27 cellular contexts compared by ENCODE assay signal in genomic region chr10:8296090-8296741, GRCh38.
DNase-seq lines count a peak whose midpoint lies in the region; TF ChIP-seq lines count a peak whose summit lies in the region.
"Had no signal": no experiment of that assay in that cellular context is flagged by ENCODE, and none has a peak within 500 bp of the region (broad histone marks: within the 10 kb centered on the region; RNA-seq: fewer than 3 reads in every experiment).

No MANE protein-coding gene starts in this region.

- no TSS peak for BruUV-seq in A673 (replicated peaks; lab: Mats Ljungman, UMichigan)

- H3K9me3 Mint-ChIP-seq in endodermal cell: no peaks in the 10 kb centered on the region
- no peaks in the 10 kb centered on the region for H3K9me3 Mint-ChIP-seq in mesothelial cell of epicardium
- H3K9me3 Mint-ChIP-seq in chondrocyte (ENCODE audit: low read depth): no peaks in the 10 kb centered on the region
- H3K9me3 Mint-ChIP-seq: activated naive CD8-positive, alpha-beta T cell treated with anti-CD3 and anti-CD28 coated beads, Interleukin-2, amount 10 ng/mL, durations not matched to agents 7 days and 5 days; CD8-positive, alpha-beta memory T cell; central memory CD8-positive, alpha-beta T cell; nephron had no signal

- no peak overlapping the region for H3K4me3 ChIP-seq in A673 (ENCODE audit: low read depth, low read length, poor library complexity, severe bottlenecking)
- H3K4me3 ChIP-seq in HUES6 (ENCODE audit: low read depth, low read length): peak overlapping the region; percentile 51
- H3K4me3 ChIP-seq in endodermal cell (ENCODE audit: low read length): no peak overlapping the region
- H3K4me3 ChIP-seq: mucosa of descending colon, tibial nerve had no signal

- POLR2A ChIA-PET in A673 (lab: Charles Lee; ENCODE audit: low non-redundant PET): no interaction called here

- H3K36me3 Mint-ChIP-seq in endodermal cell (ENCODE audit: low read depth): no peaks in the 10 kb centered on the region
- no peaks in the 10 kb centered on the region for H3K36me3 Mint-ChIP-seq in mesothelial cell of epicardium
- H3K36me3 Mint-ChIP-seq in chondrocyte (ENCODE audit: low read depth): no peaks in the 10 kb centered on the region
- H3K36me3 Mint-ChIP-seq: activated naive CD8-positive, alpha-beta T cell treated with anti-CD3 and anti-CD28 coated beads, Interleukin-2, amount 10 ng/mL, durations not matched to agents 7 days and 5 days; CD8-positive, alpha-beta memory T cell had no signal

- H3K4me1 ChIP-seq in A673 (ENCODE audit: insufficient read depth, low read length, poor library complexity, severe bottlenecking) (peaks cover 18% of the 10 kb centered on the region), HUES6 (ENCODE audit: control insufficient read depth, insufficient read depth, low read length) (peaks cover 11% of the 10 kb centered on the region), endodermal cell (ENCODE audit: control insufficient read depth, insufficient read depth, low read length) (peaks cover 8% of the 10 kb centered on the region)
- H3K4me1 ChIP-seq: tibial nerve had no signal

- peaks cover 18% of the 10 kb centered on the region for H3K4me1 Mint-ChIP-seq in endodermal cell
- peaks cover 36% of the 10 kb centered on the region for H3K4me1 Mint-ChIP-seq in mesothelial cell of epicardium
- no peaks in the 10 kb centered on the region for H3K4me1 Mint-ChIP-seq in chondrocyte (ENCODE audit: low read depth)
- H3K4me1 Mint-ChIP-seq: CD8-positive, alpha-beta memory T cell; central memory CD8-positive, alpha-beta T cell; nephron had no signal

- peak overlapping the region; percentile 42 for H3K4me3 Mint-ChIP-seq in endodermal cell
- H3K4me3 Mint-ChIP-seq in mesothelial cell of epicardium: peak overlapping the region; percentile 51
- H3K4me3 Mint-ChIP-seq in chondrocyte (ENCODE audit: unreplicated experiment): no peak overlapping the region
- H3K4me3 Mint-ChIP-seq: activated CD4-positive, alpha-beta memory T cell treated with anti-CD3 and anti-CD28 coated beads, Interleukin-2, amount 10 ng/mL, durations not matched to agents 7 days and 5 days; activated naive CD8-positive, alpha-beta T cell treated with anti-CD3 and anti-CD28 coated beads, Interleukin-2, amount 10 ng/mL, durations not matched to agents 7 days and 5 days; CD8-positive, alpha-beta memory T cell; central memory CD8-positive, alpha-beta T cell had no signal

- intact Hi-C loops in A673 (cut with micrococcal nuclease; ENCODE audit: unreplicated experiment): loop anchor here (5.0 kb wide), 1 partner anchor 114 kb away; no protein-coding TSS in a partner anchor
- intact Hi-C loops in posterior vena cava (cut with DNase I): no loop called here

- H3K9ac ChIP-seq in HUES6 (ENCODE audit: low read length): peak overlapping the region; percentile 14
- H3K9ac ChIP-seq in endodermal cell (ENCODE audit: extremely low read depth, low read length, poor library complexity, severe bottlenecking): no peak overlapping the region

- CTCF ChIA-PET in A673 (lab: Charles Lee): no interaction called here

- 71% methylated on average over 12 to 22 of the region's 22 CpGs for WGBS in endodermal cell (ENCODE audit: insufficient coverage in 1 of 2, insufficient read length in 1 of 2), 2 experiments

- H3K27me3 ChIP-seq in A673 (replicated peaks; ENCODE audit: insufficient read depth, low read depth, low read length, poor library complexity) (peaks cover 58% of the 10 kb centered on the region), HUES6 (ENCODE audit: control insufficient read depth, insufficient read depth, low read length) (peaks cover 33% of the 10 kb centered on the region), endodermal cell (ENCODE audit: control insufficient read depth, insufficient read depth, low read length, poor library complexity, severe bottlenecking) (peaks cover 25% of the 10 kb centered on the region)
- H3K27me3 ChIP-seq: tibial nerve had no signal

- H3K27me3 Mint-ChIP-seq in endodermal cell (ENCODE audit: insufficient read depth) (peaks cover 49% of the 10 kb centered on the region), mesothelial cell of epicardium (ENCODE audit: low read depth) (peaks cover 9% of the 10 kb centered on the region), chondrocyte (ENCODE audit: low read depth) (peaks cover 15% of the 10 kb centered on the region)
- H3K27me3 Mint-ChIP-seq: central memory CD8-positive, alpha-beta T cell had no signal

- peak; percentile 21 for DNase-seq in A673 (ENCODE audit: low spot score)
- peak; percentile 78 for DNase-seq in endodermal cell
- DNase-seq in mesothelial cell of epicardium (ENCODE audit: low spot score in 2 of 2, unreplicated experiment in 2 of 2): no peak
- no peak for DNase-seq in chondrocyte (ENCODE audit: low spot score)
- DNase-seq in activated CD4-positive, alpha-beta T cell treated with anti-CD3 and anti-CD28 coated beads for 4 hours: no peak
- DNase-seq in activated CD8-positive, alpha-beta memory T cell treated with anti-CD3 and anti-CD28 coated beads, Interleukin-2, amount 50 U/mL, for 4 hours: no peak
- no peak for DNase-seq in posterior vena cava (ENCODE audit: low spot score)
- DNase-seq: activated CD4-positive, alpha-beta memory T cell treated with anti-CD3 and anti-CD28 coated beads, Interleukin-2, amount 10 ng/mL, durations not matched to agents 7 days and 5 days; activated CD4-positive, CD25-positive, alpha-beta regulatory T cell; activated effector memory CD4-positive, alpha-beta T cell treated with anti-CD3 and anti-CD28 coated beads, Interleukin-2, amount 50 U/mL, for 16 hours; activated naive CD8-positive, alpha-beta T cell treated with anti-CD3 and anti-CD28 coated beads, Interleukin-2, amount 10 ng/mL, durations not matched to agents 7 days and 5 days; CD8-positive, alpha-beta memory T cell; DMS153; head of caudate nucleus; mucosa of descending colon; NCI-H1105; NCI-H2081; NCI-H345; NCI-H774; posterior cingulate gyrus; Right ventricle myocardium superior; stimulated activated CD8-positive, alpha-beta memory T cell treated with anti-CD3 and anti-CD28 coated beads, Interleukin-4, amount 100 ng/mL, for 48 hours; T1000 had no signal

- TF ChIP-seq CTCF in A673 (conservative IDR thresholded peaks at IDR 0.05; ENCODE audit: low read depth, low read length) (no peak), endodermal cell (conservative IDR thresholded peaks at IDR 0.05) (no peak), mesothelial cell of epicardium (IDR thresholded peaks at IDR 0.05; ENCODE audit: unreplicated experiment) (no peak), chondrocyte (IDR thresholded peaks at IDR 0.05) (no peak)

- H3K27ac Mint-ChIP-seq in endodermal cell: no peak overlapping the region
- no peak overlapping the region for H3K27ac Mint-ChIP-seq in mesothelial cell of epicardium
- no peak overlapping the region for H3K27ac Mint-ChIP-seq in chondrocyte (ENCODE audit: unreplicated experiment)
- H3K27ac Mint-ChIP-seq: activated CD4-positive, alpha-beta memory T cell treated with anti-CD3 and anti-CD28 coated beads, Interleukin-2, amount 10 ng/mL, durations not matched to agents 7 days and 5 days; activated naive CD8-positive, alpha-beta T cell treated with anti-CD3 and anti-CD28 coated beads, Interleukin-2, amount 10 ng/mL, durations not matched to agents 7 days and 5 days; nephron had no signal

- no peaks in the 10 kb centered on the region for H3K9me3 ChIP-seq in A673 (ENCODE audit: low read depth, low read length, poor library complexity, severe bottlenecking)
- H3K9me3 ChIP-seq in HUES6 (ENCODE audit: control insufficient read depth, insufficient read depth, low read depth, low read length): no peaks in the 10 kb centered on the region
- no peaks in the 10 kb centered on the region for H3K9me3 ChIP-seq in endodermal cell (ENCODE audit: control insufficient read depth, low read length)
- H3K9me3 ChIP-seq: mucosa of descending colon, tibial nerve had no signal

- H3K36me3 ChIP-seq in A673 (ENCODE audit: insufficient read depth, low read length, poor library complexity, severe bottlenecking): no peaks in the 10 kb centered on the region
- H3K36me3 ChIP-seq in HUES6 (ENCODE audit: control insufficient read depth, insufficient read depth, low read length): no peaks in the 10 kb centered on the region
- no peaks in the 10 kb centered on the region for H3K36me3 ChIP-seq in endodermal cell (ENCODE audit: control insufficient read depth, insufficient read depth, low read length)
- H3K36me3 ChIP-seq: tibial nerve had no signal

- H3K27ac ChIP-seq in A673 (ENCODE audit: low read depth, low read length, poor library complexity, severe bottlenecking): no peak overlapping the region
- H3K27ac ChIP-seq in HUES6 (ENCODE audit: low read depth, low read length): no peak overlapping the region
- H3K27ac ChIP-seq in endodermal cell (ENCODE audit: low read depth, low read length): no peak overlapping the region
- H3K27ac ChIP-seq: tibial nerve had no signal

Comparison
In these comparisons a context has a peak if more than half of its experiments do, and no peak if none do; other contexts are left out.
1. DNase-seq: peak in A673 (single experiment) and endodermal cell (single experiment); none in mesothelial cell of epicardium (0 of 2), chondrocyte (single experiment), activated CD4-positive, alpha-beta T cell treated with anti-CD3 and anti-CD28 coated beads for 4 hours (0 of 2), activated CD8-positive, alpha-beta memory T cell treated with anti-CD3 and anti-CD28 coated beads, Interleukin-2, amount 50 U/mL, for 4 hours (single experiment) and posterior vena cava (single experiment).